In genomic region chr1:3319874-3320245, GRCh38 we compare ENCODE assay signal across 9 cellular contexts.
DNase-seq lines count a peak whose midpoint lies in the region; ATAC-seq, FAIRE-seq and TF ChIP-seq lines count a peak whose summit lies in the region.
"Had no signal": no experiment of that assay in that cellular context is flagged by ENCODE, and none has a peak within 500 bp of the region (broad histone marks: within the 10 kb centered on the region; RNA-seq: fewer than 3 reads in every experiment).

No MANE protein-coding gene starts in this region.

- no peak for FAIRE-seq in small intestine (lab: Jason Lieb, UNC)

- H3K27ac ChIP-seq in small intestine (ENCODE audit: low read depth in 1 of 2, low read length in 1 of 2) = peak overlapping the region; percentile 86 to 89

- peaks cover 6% of the 10 kb centered on the region for H3K27me3 Mint-ChIP-seq in glutamatergic neuron (ENCODE audit: unreplicated experiment)

- no peaks in the 10 kb centered on the region for H3K27me3 ChIP-seq in small intestine (ENCODE audit: control insufficient read depth in 2 of 2, insufficient read depth in 2 of 2, low read length in 2 of 2)

- CTCF ChIA-PET in GM10248 (lab: Yijun Ruan, JAX) = no interaction called here

- TF ChIP-seq CTCF in AG09319 (IDR thresholded peaks at IDR 0.05; ENCODE audit: low read depth, low read length) (peak; percentile 61), GM10248 (IDR thresholded peaks at IDR 0.05; ENCODE audit: control extremely low read depth, extremely low read depth, low read depth, missing control alignments) (no peak), glutamatergic neuron (IDR thresholded peaks at IDR 0.05; ENCODE audit: partially characterized antibody, unreplicated experiment) (peak; percentile 85)

- DNase-seq in AG09319 (ENCODE audit: extremely low read depth, low read depth) (no peak), GM10248 (ENCODE audit: extremely low spot score) (peak; percentile 60), NCI-H187 (lab: John Stamatoyannopoulos, UW) (peak; percentile 4 to 25), glutamatergic neuron (no peak), small intestine (peak; percentile 92)
- peak; percentile 30 to 47 for DNase-seq in activated CD4-positive, alpha-beta T cell treated with anti-CD3 and anti-CD28 coated beads, Interleukin-2, amount 50 U/mL, for 48 hours
- DNase-seq in activated effector memory CD4-positive, alpha-beta T cell treated with Interleukin-2 at 50 U/mL for 16 hours = no peak
- DNase-seq: left cardiac atrium had no signal

- no peaks in the 10 kb centered on the region for H3K36me3 ChIP-seq in small intestine (ENCODE audit: control insufficient read depth in 2 of 2, insufficient read depth in 2 of 2, low read length in 2 of 2)

- POLR2A ChIA-PET in GM10248 (lab: Yijun Ruan, JAX) = no interaction called here

- H3K4me3 Mint-ChIP-seq in glutamatergic neuron (ENCODE audit: unreplicated experiment) = no peak overlapping the region

- H3K36me3 Mint-ChIP-seq in glutamatergic neuron (ENCODE audit: unreplicated experiment) = no peaks in the 10 kb centered on the region

- H3K9me3 ChIP-seq in small intestine (ENCODE audit: control insufficient read depth, low read depth) = no peaks in the 10 kb centered on the region

- no peak for ATAC-seq in GM19023 (IDR thresholded peaks at IDR 0.05; ENCODE audit: unreplicated experiment)

- H3K4me3 ChIP-seq in small intestine (ENCODE audit: low read depth in 1 of 2, low read length in 2 of 2) = no peak overlapping the region

- no peak overlapping the region for H3K27ac Mint-ChIP-seq in glutamatergic neuron (ENCODE audit: unreplicated experiment)

- H3K4me1 Mint-ChIP-seq in glutamatergic neuron (ENCODE audit: low read depth, unreplicated experiment) = peaks cover 11% of the 10 kb centered on the region

- WGBS in small intestine, 3 donors = 6 to 27% (median 21%) methylated on average over 4 of the region's 4 CpGs

- H3K9me3 Mint-ChIP-seq in glutamatergic neuron (ENCODE audit: unreplicated experiment) = peaks cover 2% of the 10 kb centered on the region

- peaks cover 5 to 7% of the 10 kb centered on the region in 2 donors for H3K4me1 ChIP-seq in small intestine (ENCODE audit: control insufficient read depth in 2 of 2, insufficient read depth in 1 of 2, low read depth in 1 of 2, low read length in 1 of 2)

Comparison
In these comparisons a context has a peak if more than half of its experiments do, and no peak if none do; other contexts are left out.
1. DNase-seq: peak in GM10248 (single experiment), NCI-H187 (2 of 2), activated CD4-positive, alpha-beta T cell treated with anti-CD3 and anti-CD28 coated beads, Interleukin-2, amount 50 U/mL, for 48 hours (2 of 2) and small intestine (single experiment); none in AG09319 (single experiment), glutamatergic neuron (single experiment) and activated effector memory CD4-positive, alpha-beta T cell treated with Interleukin-2 at 50 U/mL for 16 hours (single experiment).